Comparison of ENCODE assay signal across 14 cellular contexts in genomic region chr4:80610199-80610598, GRCh38.
DNase-seq lines count a peak whose midpoint lies in the region; ATAC-seq, FAIRE-seq and TF ChIP-seq lines count a peak whose summit lies in the region.
"Had no signal": no experiment of that assay in that cellular context is flagged by ENCODE, and none has a peak within 500 bp of the region (broad histone marks: within the 10 kb centered on the region; RNA-seq: fewer than 3 reads in every experiment).

No MANE protein-coding gene starts in this region.

- peak; percentile 50 for FAIRE-seq in GM18507 (lab: Jason Lieb, UNC)

- H3K9ac ChIP-seq in OCI-LY1 (ENCODE audit: low read length): peak overlapping the region; percentile 48
- H3K9ac ChIP-seq: KMS-11 had no signal

- H3K27ac Mint-ChIP-seq in progenitor cell of endocrine pancreas (peak overlapping the region; percentile 46), natural killer cell (no peak overlapping the region)

- peaks cover 32% of the 10 kb centered on the region for H3K27me3 Mint-ChIP-seq in progenitor cell of endocrine pancreas
- peaks cover 6 to 17% of the 10 kb centered on the region in 2 donors for H3K27me3 Mint-ChIP-seq in natural killer cell (ENCODE audit: low read depth in 2 of 2)

- H3K27ac ChIP-seq in OCI-LY1 (ENCODE audit: low read depth, low read length, poor library complexity, severe bottlenecking): peak overlapping the region; percentile 99
- H3K27ac ChIP-seq: HL-60, KMS-11, SJSA1 had no signal

- H3K36me3 ChIP-seq in OCI-LY1 (ENCODE audit: insufficient read depth, low read length): no peaks in the 10 kb centered on the region; the same call in 1 of the 2 replicates
- H3K36me3 ChIP-seq: SJSA1 had no signal

- peaks cover 77% of the 10 kb centered on the region for H3K4me1 ChIP-seq in OCI-LY1 (ENCODE audit: insufficient read depth, low read length, severe bottlenecking)
- H3K4me1 ChIP-seq: SJSA1 had no signal

- H3K79me2 ChIP-seq in OCI-LY1 (ENCODE audit: insufficient read depth, low read length): no peaks in the 10 kb centered on the region

- no peak overlapping the region for H2AFZ ChIP-seq in OCI-LY1 (ENCODE audit: low read length)

- H3K4me1 Mint-ChIP-seq in progenitor cell of endocrine pancreas (ENCODE audit: low read depth) (peaks cover 41% of the 10 kb centered on the region), natural killer cell (no peaks in the 10 kb centered on the region)

- peak overlapping the region; percentile 16 for H3K4me3 ChIP-seq in OCI-LY1 (ENCODE audit: low read depth, low read length, poor library complexity, severe bottlenecking)
- H3K4me3 ChIP-seq: SJSA1 had no signal

- no peaks in the 10 kb centered on the region for H4K20me1 ChIP-seq in OCI-LY1 (ENCODE audit: insufficient read depth, low read length)

- DNase-seq in GM18507 (ENCODE audit: extremely low spot score, insufficient read length, low read depth): no peak
- DNase-seq in progenitor cell of endocrine pancreas (ENCODE audit: low spot score, unreplicated experiment): no peak
- no peak for DNase-seq in KG1 (lab: John Stamatoyannopoulos, UW)
- DNase-seq in NCI-H774 (lab: John Stamatoyannopoulos, UW): no peak
- DNase-seq in activated CD4-positive, CD25-positive, alpha-beta regulatory T cell (lab: John Stamatoyannopoulos, UW): no peak
- no peak for DNase-seq in natural killer cell
- DNase-seq: MM.1S, NCI-H2171, RPMI8226 had no signal

- H3K36me3 Mint-ChIP-seq in progenitor cell of endocrine pancreas (ENCODE audit: insufficient read depth): no peaks in the 10 kb centered on the region
- H3K36me3 Mint-ChIP-seq in natural killer cell: no peaks in the 10 kb centered on the region

- no peaks in the 10 kb centered on the region for H3K27me3 ChIP-seq in OCI-LY1 (ENCODE audit: insufficient read depth, low read length)
- H3K27me3 ChIP-seq: SJSA1 had no signal

- TF ChIP-seq CTCF in OCI-LY1 (IDR thresholded peaks at IDR 0.05; ENCODE audit: low read length): no peak
- no peak for TF ChIP-seq CTCF in progenitor cell of endocrine pancreas (IDR thresholded peaks at IDR 0.05; ENCODE audit: unreplicated experiment)
- no peak for TF ChIP-seq CTCF in natural killer cell (IDR thresholded peaks at IDR 0.05)

- peak overlapping the region; percentile 31 for H3K4me2 ChIP-seq in OCI-LY1 (ENCODE audit: low read length)
- H3K4me2 ChIP-seq: KMS-11 had no signal

- ATAC-seq in HG02588 (IDR thresholded peaks at IDR 0.05; ENCODE audit: unreplicated experiment) (peak; percentile 31), natural killer cell (no peak)

- H3K4me3 Mint-ChIP-seq in progenitor cell of endocrine pancreas (ENCODE audit: low read depth): no peak overlapping the region
- no peak overlapping the region for H3K4me3 Mint-ChIP-seq in natural killer cell

- H3K9me3 ChIP-seq in OCI-LY1 (ENCODE audit: low read length): 0 out of 2 replicates have a peak, but pooled peaks cover 5% of the 10 kb centered on the region
- H3K9me3 ChIP-seq: SJSA1 had no signal

- intact Hi-C loops in natural killer cell (cut with micrococcal nuclease): no loop called here

- peaks cover 3% of the 10 kb centered on the region for H3K9me3 Mint-ChIP-seq in progenitor cell of endocrine pancreas (ENCODE audit: low read depth)
- no peaks in the 10 kb centered on the region for H3K9me3 Mint-ChIP-seq in natural killer cell

- H3K9me2 ChIP-seq in OCI-LY1 (ENCODE audit: low read depth, low read length): no peaks in the 10 kb centered on the region

- H3F3A ChIP-seq in OCI-LY1 (ENCODE audit: insufficient read depth, low read length): peaks cover 15% of the 10 kb centered on the region
